9 cellular contexts compared by ENCODE assay signal in the genomic region with DNA sequence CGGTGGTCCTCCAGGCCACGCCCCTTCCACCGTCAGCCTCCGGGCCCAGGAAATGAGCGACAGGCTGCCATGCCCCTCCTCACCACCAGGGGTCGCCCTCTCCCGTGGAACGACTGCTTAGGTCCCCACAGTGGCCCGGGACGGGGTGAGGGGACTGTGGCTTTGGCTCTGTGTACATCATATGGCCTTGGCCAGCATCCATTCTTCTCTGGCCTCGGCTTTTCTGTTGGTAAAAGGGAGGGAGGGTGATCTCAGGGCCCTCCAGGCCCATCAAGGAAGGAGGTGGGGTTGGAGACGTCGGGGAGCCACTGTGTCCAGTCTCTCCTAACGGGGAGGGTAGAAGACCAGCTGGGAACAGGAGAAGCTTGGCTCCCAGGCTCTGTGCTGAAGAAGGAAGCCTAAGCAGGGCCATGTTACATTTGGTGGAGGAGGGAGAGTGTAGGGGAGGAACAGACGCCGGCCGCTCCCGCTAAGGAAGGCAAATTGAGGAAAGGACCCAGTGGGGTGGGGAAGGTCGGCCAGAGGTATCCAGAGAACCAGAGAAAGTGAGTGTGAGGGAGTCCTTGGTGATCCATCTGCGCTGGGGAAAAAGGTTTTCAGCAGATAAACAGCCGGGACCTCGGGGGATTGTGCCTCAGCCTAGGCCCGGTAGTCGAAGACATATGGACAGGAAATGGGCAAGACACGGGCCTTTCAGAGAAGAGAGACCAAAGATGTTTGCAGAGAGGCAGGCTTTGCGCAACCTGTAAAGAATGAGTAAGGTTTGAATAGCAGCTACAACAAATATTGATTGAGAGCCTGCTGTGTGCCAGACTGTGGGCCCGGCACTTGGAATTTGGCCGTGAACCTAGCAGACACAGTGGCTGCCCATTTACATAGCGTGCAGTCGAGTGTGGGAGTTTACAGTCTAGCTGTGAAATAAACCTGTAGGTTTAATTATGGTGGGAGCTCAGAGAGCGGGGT. TPM values are rescaled to one million over a fixed set of nuclear protein-coding genes. Genes with fewer than 3 reads are reported as not detected.
DNase-seq lines count a peak whose midpoint lies in the region; ATAC-seq lines count a peak whose summit lies in the region.
"Had no signal": no experiment of that assay in that cellular context is flagged by ENCODE, and none has a peak within 500 bp of the region (broad histone marks: within the 10 kb centered on the region; RNA-seq: fewer than 3 reads in every experiment).

No MANE protein-coding gene starts in this region.

- CTCF ChIA-PET in CD8-positive, alpha-beta memory T cell (lab: Charles Lee) = interaction anchor here (0.6 to 14.1 kb wide), 16 partner anchors 9 to 216 kb away, joined by 3 to 327 read pairs (median 4); partner anchors contain the start of genes ELMOD3, GGCX, MAT2A and RETSAT

- peak overlapping the region; percentile 45 for H3K27ac ChIP-seq in CD8-positive, alpha-beta memory T cell (ENCODE audit: low read depth, low read length)
- peak overlapping the region; percentile 78 to 84 for H3K27ac ChIP-seq in mucosa of rectum (ENCODE audit: low read depth in 2 of 2, low read length in 2 of 2)

- peaks cover 27% of the 10 kb centered on the region for H3K4me1 ChIP-seq in CD8-positive, alpha-beta memory T cell (ENCODE audit: insufficient read depth, low read length)
- peaks cover 26 to 30% of the 10 kb centered on the region in 2 donors for H3K4me1 ChIP-seq in mucosa of rectum (ENCODE audit: control insufficient read depth in 2 of 2, insufficient read depth in 2 of 2, low read length in 2 of 2)

- peak overlapping the region; percentile 57 to 90 (median 74) for H3K4me3 Mint-ChIP-seq in CD8-positive, alpha-beta memory T cell

- DNase-seq in CD8-positive, alpha-beta memory T cell = peak; percentile 80 to 90 (median 83)
- DNase-seq in HT1080 (ENCODE audit: low read depth) (peak; percentile 74), NOMO-1 treated with dmso at 0.1 percent for 144 hours (lab: John Stamatoyannopoulos, UW; ENCODE audit: unreplicated experiment) (peak; percentile 71), epidermal melanocyte (ENCODE audit: insufficient read length, low spot score) (peak; percentile 84)
- DNase-seq in activated CD8-positive, alpha-beta memory T cell treated with anti-CD3 and anti-CD28 coated beads, Interleukin-2, amount 50 U/mL, for 48 hours = peak; percentile 100
- peak; percentile 77 to 91 for DNase-seq in stimulated activated CD8-positive, alpha-beta memory T cell treated with anti-CD3 and anti-CD28 coated beads, Interleukin-7, amount 100 ng/mL, for 1 hour (ENCODE audit: low read depth in 2 of 2)

- no peaks in the 10 kb centered on the region for H3K27me3 ChIP-seq in CD8-positive, alpha-beta memory T cell (ENCODE audit: insufficient read depth, low read length, poor library complexity, severe bottlenecking)
- no peaks in the 10 kb centered on the region for H3K27me3 ChIP-seq in mucosa of rectum (ENCODE audit: control insufficient read depth in 2 of 2, insufficient read depth in 2 of 2, low read length in 2 of 2)

- no peaks in the 10 kb centered on the region for H3K36me3 ChIP-seq in CD8-positive, alpha-beta memory T cell (ENCODE audit: insufficient read depth, low read length)
- H3K36me3 ChIP-seq in mucosa of rectum (ENCODE audit: control insufficient read depth in 2 of 2, insufficient read depth in 2 of 2, low read length in 2 of 2) = no peaks in the 10 kb centered on the region

- peak; percentile 58 for ATAC-seq in GM19467 (IDR thresholded peaks at IDR 0.05; ENCODE audit: unreplicated experiment)

- peak overlapping the region; percentile 14 to 52 for H3K9ac ChIP-seq in mucosa of rectum (ENCODE audit: low read depth in 1 of 2, low read length in 2 of 2)

- peaks cover 0 to 1% of the 10 kb centered on the region in 2 donors for H3K27me3 Mint-ChIP-seq in CD8-positive, alpha-beta memory T cell

- H3K4me3 ChIP-seq in CD8-positive, alpha-beta memory T cell (ENCODE audit: low read length) = peak overlapping the region; percentile 29
- peak overlapping the region; percentile 30 to 62 for H3K4me3 ChIP-seq in mucosa of rectum (ENCODE audit: low read length in 2 of 2)

- no peaks in the 10 kb centered on the region for H3K9me3 ChIP-seq in CD8-positive, alpha-beta memory T cell (ENCODE audit: low read length)
- H3K9me3 ChIP-seq in mucosa of rectum (ENCODE audit: control insufficient read depth in 2 of 2, low read length in 2 of 2) = no peaks in the 10 kb centered on the region

- H3K4me1 Mint-ChIP-seq in CD8-positive, alpha-beta memory T cell = peaks cover 12 to 25% (median 16%) of the 10 kb centered on the region in 3 donors

- peak overlapping the region in 7 of 8 donors; percentile 18 to 97 (median 61) for H3K27ac Mint-ChIP-seq in CD8-positive, alpha-beta memory T cell

- no peaks in the 10 kb centered on the region for H3K9me3 Mint-ChIP-seq in CD8-positive, alpha-beta memory T cell

- POLR2A ChIA-PET in CD8-positive, alpha-beta memory T cell (lab: Charles Lee) = interaction anchor here (0.8 to 4.0 kb wide), 4 partner anchors 16 to 132 kb away, joined by 3 to 24 read pairs (median 12); partner anchors contain the start of gene MAT2A

- peaks cover 0 to 2% (median 0%) of the 10 kb centered on the region in 3 donors for H3K36me3 Mint-ChIP-seq in CD8-positive, alpha-beta memory T cell

RNA-seq across cellular contexts. Expression of gene SH2D6, which starts 2.5 kb away (rescaled TPM):
- total RNA-seq in CD8-positive, alpha-beta memory T cell = 1 to 10 TPM in 1 of 2 experiments, under 1 TPM in 1; 0.63 to 1.4 TPM
- polyA plus RNA-seq in CD8-positive, alpha-beta memory T cell = not detected
- 0.26 TPM in 1 of 2 replicates, not detected in the other for total RNA-seq in HT1080 (2014; rRNA removed; shearing (Covaris generic))
- 0.17 and 0.28 TPM in 2 replicates for polyA plus RNA-seq in HT1080 (2015; cell fraction: cytosol; rRNA removed)
- polyA plus RNA-seq in HT1080 (2015; cell fraction: nucleus; rRNA removed) = 0.24 and 0.35 TPM in 2 replicates
- total RNA-seq: glomerular endothelial cell had no signal

RNA-seq across cellular contexts. Expression of gene CAPG, which starts 10.9 kb away (rescaled TPM):
- 10 to 100 TPM; 22.3 to 22.8 TPM for total RNA-seq in CD8-positive, alpha-beta memory T cell
- 36.0 TPM for polyA plus RNA-seq in CD8-positive, alpha-beta memory T cell
- 349 and 399 TPM in 2 replicates for total RNA-seq in HT1080 (2014; rRNA removed; shearing (Covaris generic))
- polyA plus RNA-seq in HT1080 (2015; cell fraction: cytosol; rRNA removed) = 49.7 and 62.8 TPM in 2 replicates
- 57.6 and 66.0 TPM in 2 replicates for polyA plus RNA-seq in HT1080 (2015; cell fraction: nucleus; rRNA removed)

Comparison
In these comparisons a context has a peak if more than half of its experiments do, and no peak if none do; other contexts are left out.
1. Peak in every context shown above with its lines: DNase-seq, ATAC-seq, H3K4me3 ChIP-seq and H3K27ac ChIP-seq.
2. RNA of gene CAPG, which starts 10.9 kb away (total RNA-seq): 349 to 399 TPM in HT1080; 22.3 to 22.8 TPM in CD8-positive, alpha-beta memory T cell; every median in the first group is over 10 times any median in the second.